ENCODE assay signal across 19 cellular contexts in the genomic region with DNA sequence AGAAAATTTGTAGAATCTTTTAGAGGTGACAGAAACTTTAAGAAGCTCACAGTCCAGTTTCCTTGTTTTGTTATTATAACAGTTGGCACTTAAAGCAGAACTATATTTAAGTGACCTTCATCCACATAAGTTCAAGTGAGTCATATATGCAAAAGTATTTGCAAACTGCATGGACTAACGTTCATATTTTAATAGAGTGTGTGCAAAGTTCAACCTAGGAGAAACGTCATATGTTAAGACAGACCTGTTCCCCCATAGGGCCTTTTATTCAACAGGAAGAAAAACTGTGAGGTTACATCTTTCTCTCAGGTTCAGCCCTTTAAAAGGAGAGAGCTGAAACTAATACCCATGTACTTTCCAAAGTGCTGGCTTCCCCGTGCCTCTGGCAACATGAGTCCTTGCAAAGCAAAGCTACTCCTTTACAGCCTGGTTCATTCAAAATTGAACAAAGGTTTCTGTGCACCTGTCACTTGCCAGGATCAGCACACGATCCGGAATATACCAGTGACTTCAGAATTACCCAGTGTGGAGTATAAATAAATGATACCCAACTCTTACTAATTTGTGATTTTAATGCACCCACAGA.
DNase-seq lines count a peak whose midpoint lies in the region; ATAC-seq and TF ChIP-seq lines count a peak whose summit lies in the region.
"Had no signal": no experiment of that assay in that cellular context is flagged by ENCODE, and none has a peak within 500 bp of the region (broad histone marks: within the 10 kb centered on the region; RNA-seq: fewer than 3 reads in every experiment).

No MANE protein-coding gene starts in this region.

- H3K27me3 ChIP-seq in right cardiac atrium (ENCODE audit: control insufficient read depth, insufficient read depth) (no peaks in the 10 kb centered on the region), fibroblast of lung (ENCODE audit: control insufficient read depth, insufficient read depth, low read length) (no peaks in the 10 kb centered on the region)
- H3K27me3 ChIP-seq: BLaER1, colonic mucosa, heart left ventricle, ovary had no signal

- H3K9me3 ChIP-seq in right cardiac atrium (ENCODE audit: control insufficient read depth, low read length): no peaks in the 10 kb centered on the region
- H3K9me3 ChIP-seq in fibroblast of lung (ENCODE audit: control insufficient read depth, insufficient read depth, low read depth, low read length): no peaks in the 10 kb centered on the region
- H3K9me3 ChIP-seq: BLaER1, colonic mucosa, ovary, thoracic aorta had no signal

- H3K4me1 Mint-ChIP-seq in stimulated activated naive B cell treated with anti-CD40 and anti-IgM and Interleukin-4, amounts not matched to agents 10 μg/mL and 1 μg/mL and 100 μg/mL, for 72 hours: no peaks in the 10 kb centered on the region
- H3K4me1 Mint-ChIP-seq: activated CD4-positive, alpha-beta T cell treated with anti-CD3 and anti-CD28 coated beads, Interleukin-2, amount 10 ng/mL, durations not matched to agents 7 days and 5 days; IgD-negative memory B cell had no signal

- H3K36me3 Mint-ChIP-seq in stimulated activated naive B cell treated with anti-CD40 and anti-IgM and Interleukin-4, amounts not matched to agents 10 μg/mL and 1 μg/mL and 100 μg/mL, for 72 hours: no peaks in the 10 kb centered on the region
- H3K36me3 Mint-ChIP-seq: IgD-negative memory B cell had no signal

- peaks cover 0 to 11% of the 10 kb centered on the region in 2 donors for H3K27me3 Mint-ChIP-seq in stimulated activated naive B cell treated with anti-CD40 and anti-IgM and Interleukin-4, amounts not matched to agents 10 μg/mL and 1 μg/mL and 100 μg/mL, for 72 hours
- H3K27me3 Mint-ChIP-seq: activated CD4-positive, alpha-beta T cell treated with anti-CD3 and anti-CD28 coated beads, Interleukin-2, amount 10 ng/mL, durations not matched to agents 7 days and 5 days; IgD-negative memory B cell had no signal

- H2AFZ ChIP-seq in fibroblast of lung (ENCODE audit: low read length): no peak overlapping the region

- peak; percentile 34 for ATAC-seq in Right ventricle myocardium superior (ENCODE audit: poor library complexity)
- ATAC-seq in right cardiac atrium: no peak
- ATAC-seq in stimulated activated naive B cell treated with anti-CD40 and anti-IgM and Interleukin-4, amounts not matched to agents 10 μg/mL and 1 μg/mL and 100 μg/mL, for 72 hours (replicated peaks): peak; percentile 67 to 81
- no peak for ATAC-seq in HG02588 (IDR thresholded peaks at IDR 0.05; ENCODE audit: unreplicated experiment)

- DNase-seq in Right ventricle myocardium superior: no peak
- no peak for DNase-seq in right cardiac atrium
- DNase-seq in NCI-H2196 treated with DMSO at 0.1 percent for 48 hours (lab: John Stamatoyannopoulos, UW; ENCODE audit: unreplicated experiment): peak; percentile 55
- peak; percentile 69 to 94 for DNase-seq in fibroblast of lung (ENCODE audit: low read depth in 2 of 2)
- no peak for DNase-seq in stimulated activated naive B cell treated with anti-CD40 and anti-IgM and Interleukin-4, amounts not matched to agents 10 μg/mL and 1 μg/mL and 100 μg/mL, for 72 hours
- DNase-seq in GM10248 (ENCODE audit: extremely low spot score): no peak
- DNase-seq in T1000 (lab: John Stamatoyannopoulos, UW): no peak
- DNase-seq: activated CD4-positive, alpha-beta T cell treated with anti-CD3 and anti-CD28 coated beads, Interleukin-2, amount 10 ng/mL, durations not matched to agents 7 days and 5 days; activated effector memory CD4-positive, alpha-beta T cell treated with Interleukin-2 at 50 U/mL for 16 hours; colonic mucosa; heart left ventricle; NCI-H524; ovary; SW 1271 had no signal

- no peak overlapping the region for H3K9ac ChIP-seq in fibroblast of lung (ENCODE audit: insufficient read depth, low read length)
- H3K9ac ChIP-seq: BLaER1 had no signal

- H4K20me1 ChIP-seq in fibroblast of lung (ENCODE audit: control insufficient read depth, extremely low read depth, insufficient read depth, low read length): no peaks in the 10 kb centered on the region
- H4K20me1 ChIP-seq: BLaER1 had no signal

- no peak overlapping the region for H3K27ac Mint-ChIP-seq in stimulated activated naive B cell treated with anti-CD40 and anti-IgM and Interleukin-4, amounts not matched to agents 10 μg/mL and 1 μg/mL and 100 μg/mL, for 72 hours
- H3K27ac Mint-ChIP-seq: activated CD4-positive, alpha-beta T cell treated with anti-CD3 and anti-CD28 coated beads, Interleukin-2, amount 10 ng/mL, durations not matched to agents 7 days and 5 days; IgD-negative memory B cell had no signal

- POLR2A ChIA-PET in GM10248 (lab: Yijun Ruan, JAX): no interaction called here

- H3K4me3 ChIP-seq in right cardiac atrium (ENCODE audit: low read length): no peak overlapping the region
- H3K4me3 ChIP-seq in fibroblast of lung (replicated peaks in 1 of 4; ENCODE audit: control extremely low read depth in 1 of 4, insufficient read depth in 1 of 4, low read depth in 3 of 4, low read length in 4 of 4): no peak overlapping the region
- H3K4me3 ChIP-seq: BLaER1, colonic mucosa, heart left ventricle, lung, ovary, thoracic aorta had no signal

- peak overlapping the region; percentile 28 for H3K4me2 ChIP-seq in fibroblast of lung (ENCODE audit: extremely low read depth, insufficient read depth, low read length)
- H3K4me2 ChIP-seq: BLaER1 had no signal

- intact Hi-C loops in Right ventricle myocardium superior (cut with DNase I): no loop called here
- intact Hi-C loops in right cardiac atrium (cut with DNase I): no loop called here

- H3K79me2 ChIP-seq in fibroblast of lung (ENCODE audit: control insufficient read depth, insufficient read depth, low read length): no peaks in the 10 kb centered on the region

- H3K27ac ChIP-seq in right cardiac atrium (ENCODE audit: low read length) (no peak overlapping the region), fibroblast of lung (ENCODE audit: insufficient read depth, low read length) (no peak overlapping the region)
- H3K27ac ChIP-seq: BLaER1, colonic mucosa, heart left ventricle, ovary, thoracic aorta had no signal

- H3K36me3 ChIP-seq in fibroblast of lung (ENCODE audit: control insufficient read depth, insufficient read depth, low read length): no peaks in the 10 kb centered on the region
- H3K36me3 ChIP-seq: BLaER1, colonic mucosa, ovary, thoracic aorta had no signal

- H3K4me1 ChIP-seq in right cardiac atrium (ENCODE audit: control insufficient read depth, insufficient read depth, low read length): no peaks in the 10 kb centered on the region
- H3K4me1 ChIP-seq in fibroblast of lung (ENCODE audit: control insufficient read depth, extremely low read depth, insufficient read depth, low read length): peaks cover 5% of the 10 kb centered on the region
- H3K4me1 ChIP-seq: BLaER1, colonic mucosa had no signal

- 69% methylated on average over 5 of the region's 5 CpGs for WGBS in right cardiac atrium

- no peak overlapping the region for H3K4me3 Mint-ChIP-seq in stimulated activated naive B cell treated with anti-CD40 and anti-IgM and Interleukin-4, amounts not matched to agents 10 μg/mL and 1 μg/mL and 100 μg/mL, for 72 hours
- H3K4me3 Mint-ChIP-seq: activated CD4-positive, alpha-beta T cell treated with anti-CD3 and anti-CD28 coated beads, Interleukin-2, amount 10 ng/mL, durations not matched to agents 7 days and 5 days; IgD-negative memory B cell had no signal

- CTCF ChIA-PET in GM10248 (lab: Yijun Ruan, JAX): interaction anchor here (0.9 kb wide), 1 partner anchor 9 kb away, joined by 4 read pairs; no protein-coding TSS in a partner anchor

- H3K9me3 Mint-ChIP-seq in stimulated activated naive B cell treated with anti-CD40 and anti-IgM and Interleukin-4, amounts not matched to agents 10 μg/mL and 1 μg/mL and 100 μg/mL, for 72 hours: peaks cover 0 to 3% of the 10 kb centered on the region in 2 donors
- H3K9me3 Mint-ChIP-seq: activated CD4-positive, alpha-beta T cell treated with anti-CD3 and anti-CD28 coated beads, Interleukin-2, amount 10 ng/mL, durations not matched to agents 7 days and 5 days had no signal

- TF ChIP-seq CTCF in fibroblast of lung (conservative IDR thresholded peaks at IDR 0.05 in 1 of 2, IDR thresholded peaks at IDR 0.05 in 1 of 2; ENCODE audit: low read depth in 1 of 2, low read length in 2 of 2) (no peak), GM10248 (IDR thresholded peaks at IDR 0.05; ENCODE audit: control extremely low read depth, extremely low read depth, low read depth, missing control alignments) (no peak)

Comparison
In these comparisons a context has a peak if more than half of its experiments do, and no peak if none do; other contexts are left out.
1. ATAC-seq: peak in Right ventricle myocardium superior (single experiment) and stimulated activated naive B cell treated with anti-CD40 and anti-IgM and Interleukin-4, amounts not matched to agents 10 μg/mL and 1 μg/mL and 100 μg/mL, for 72 hours (2 of 2); none in right cardiac atrium (0 of 2) and HG02588 (single experiment).
2. DNase-seq: peak in NCI-H2196 treated with DMSO at 0.1 percent for 48 hours (single experiment) and fibroblast of lung (2 of 2); none in Right ventricle myocardium superior (single experiment), right cardiac atrium (0 of 3), stimulated activated naive B cell treated with anti-CD40 and anti-IgM and Interleukin-4, amounts not matched to agents 10 μg/mL and 1 μg/mL and 100 μg/mL, for 72 hours (single experiment), GM10248 (single experiment) and T1000 (single experiment).